ENCODE assay signal across 8 cellular contexts in the genomic region with DNA sequence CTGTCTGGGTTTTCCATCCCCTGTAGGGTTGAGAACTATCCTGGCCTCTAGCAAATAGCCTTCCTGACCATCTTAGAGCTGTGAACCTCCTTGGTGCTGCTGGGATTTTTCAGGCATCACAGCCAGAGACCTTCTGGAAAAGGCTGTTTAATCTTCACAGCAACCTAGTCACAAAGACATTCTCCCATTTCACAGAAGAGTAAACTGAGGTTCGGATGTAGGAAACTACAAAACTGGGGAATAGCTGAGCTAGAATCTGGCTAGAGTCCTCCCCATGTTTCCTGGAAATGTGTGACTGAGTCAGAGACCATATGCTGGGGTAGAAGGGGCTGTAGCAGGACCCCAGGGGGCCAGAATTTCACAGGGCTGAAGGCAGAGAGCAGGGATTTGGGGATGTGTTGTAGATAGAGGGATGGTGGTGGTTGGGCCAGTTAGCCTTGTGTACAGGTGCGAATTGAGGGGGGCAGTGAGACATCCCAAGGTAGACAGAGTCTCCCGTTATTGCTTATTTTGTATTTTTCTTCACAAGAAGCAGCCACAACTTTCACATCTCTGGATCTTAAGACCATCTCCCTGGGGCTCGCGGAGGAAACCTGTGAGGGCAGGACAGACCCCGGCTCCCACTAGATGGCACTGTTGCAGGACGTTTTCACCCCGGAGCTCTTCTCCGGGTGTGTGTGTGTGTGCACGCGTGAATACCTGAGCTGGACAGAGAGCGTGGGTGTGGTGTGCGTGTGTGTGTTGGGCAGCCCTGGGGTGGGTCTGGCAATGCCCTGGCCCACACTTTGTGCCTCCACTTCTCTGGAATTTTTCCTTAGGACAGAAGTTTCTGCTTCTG.
DNase-seq lines count a peak whose midpoint lies in the region; ATAC-seq, FAIRE-seq and TF ChIP-seq lines count a peak whose summit lies in the region.

No MANE protein-coding gene starts in this region.

- H3K4me3 ChIP-seq in cardiac fibroblast (replicated peaks in 1 of 2; ENCODE audit: low read depth in 2 of 2, low read length in 2 of 2) (no peak overlapping the region), keratinocyte (ENCODE audit: control insufficient read depth in 2 of 3, extremely low read depth in 1 of 3, insufficient read depth in 2 of 3, low read depth in 1 of 3, low read length in 3 of 3) (no peak overlapping the region)

- dilution Hi-C loops in keratinocyte (cut with MboI; ENCODE audit: extremely low pct_ligation_motif_present, low sequenced_read_pairs) = loop anchor here (10.0 to 25.0 kb wide), 2 partner anchors 53 to 201 kb away; no protein-coding TSS in a partner anchor

- peak; percentile 69 for FAIRE-seq in keratinocyte (lab: Jason Lieb, UNC)

- ATAC-seq in HG03135 (IDR thresholded peaks at IDR 0.05; ENCODE audit: unreplicated experiment) = no peak

- no peak overlapping the region for H3K4me2 ChIP-seq in keratinocyte (ENCODE audit: control insufficient read depth, extremely low read depth, insufficient read depth, low read depth, low read length)

- H3K36me3 ChIP-seq in keratinocyte (ENCODE audit: control insufficient read depth in 2 of 2, extremely low read depth in 1 of 2, insufficient read depth in 2 of 2, low read length in 2 of 2) = no peaks in the 10 kb centered on the region

- no peaks in the 10 kb centered on the region for H3K79me2 ChIP-seq in keratinocyte (ENCODE audit: control insufficient read depth, insufficient read depth, low read length)

- no peaks in the 10 kb centered on the region for H4K20me1 ChIP-seq in keratinocyte (ENCODE audit: control insufficient read depth, extremely low read depth, insufficient read depth, low read length)

- H3K27ac ChIP-seq in VCaP = no peak overlapping the region
- H3K27ac ChIP-seq in keratinocyte (ENCODE audit: control insufficient read depth, insufficient read depth, low read length) = no peak overlapping the region

- H3K4me1 ChIP-seq in keratinocyte (ENCODE audit: control insufficient read depth, extremely low read depth, insufficient read depth, low read length) = no peaks in the 10 kb centered on the region

- H3K9ac ChIP-seq in keratinocyte (ENCODE audit: control insufficient read depth, extremely low read depth, insufficient read depth, low read length) = no peak overlapping the region

- no peaks in the 10 kb centered on the region for H3K9me1 ChIP-seq in keratinocyte (ENCODE audit: control insufficient read depth, extremely low read depth, insufficient read depth, low read length)

- no peaks in the 10 kb centered on the region for H3K9me3 ChIP-seq in keratinocyte (ENCODE audit: control insufficient read depth, low read depth, low read length)

- H3K27me3 ChIP-seq in keratinocyte (ENCODE audit: control insufficient read depth, extremely low read depth, insufficient read depth, low read length) = peaks cover 7% of the 10 kb centered on the region

- H2AFZ ChIP-seq in keratinocyte (ENCODE audit: control insufficient read depth, low read length) = no peak overlapping the region

- TF ChIP-seq CTCF in VCaP (conservative IDR thresholded peaks at IDR 0.05) (peak; percentile 88), cardiac fibroblast (IDR thresholded peaks at IDR 0.05; ENCODE audit: low read depth, low read length) (peak; percentile 88), keratinocyte (optimal IDR thresholded peaks at IDR 0.05 in 1 of 3, IDR thresholded peaks at IDR 0.05 in 1 of 3, conservative IDR thresholded peaks at IDR 0.05 in 1 of 3; ENCODE audit: extremely low read depth in 1 of 3, insufficient read depth in 2 of 3, low read length in 3 of 3) (peak; percentile 86 to 88 (median 87))

- DNase-seq in COLO829 (ENCODE audit: low spot score) (peak; percentile 63), GOT3 (lab: John Stamatoyannopoulos, UW) (peak; percentile 25), NCI-H146 (lab: John Stamatoyannopoulos, UW) (peak; percentile 48), cardiac fibroblast (ENCODE audit: low read depth in 2 of 2) (peak; percentile 69 to 71), keratinocyte (ENCODE audit: low read depth, low spot score) (no peak)
- peak; percentile 65 to 73 for DNase-seq in stimulated activated CD4-positive, alpha-beta T cell treated with anti-CD3 and anti-CD28 coated beads, Interleukin-2, amount 100 ng/mL, for 24 hours
